Comparison of ENCODE assay signal across 29 cellular contexts in the genomic region with DNA sequence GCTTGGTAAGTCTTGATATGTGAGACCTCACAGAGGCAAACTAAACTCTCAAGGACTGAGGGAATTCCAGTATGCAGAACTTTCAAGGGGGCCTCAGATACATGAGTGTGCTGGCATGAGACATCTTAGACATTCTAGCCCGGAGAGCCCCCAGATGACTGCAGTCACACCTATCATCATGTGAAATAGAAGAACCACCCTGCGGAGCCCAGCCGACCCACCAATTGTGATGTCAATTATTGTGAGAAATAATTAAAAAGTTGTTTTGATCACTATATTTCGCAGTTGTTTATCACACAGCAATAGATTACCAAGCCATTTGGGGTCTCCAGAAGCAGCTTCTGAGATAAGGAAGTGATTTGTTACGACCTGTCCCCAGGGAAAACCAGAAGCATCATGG.
"Had no signal": no experiment of that assay in that cellular context is flagged by ENCODE, and none has a peak within 500 bp of the region (broad histone marks: within the 10 kb centered on the region; RNA-seq: fewer than 3 reads in every experiment).

No MANE protein-coding gene starts in this region.

- ATAC-seq: stimulated activated effector memory CD8-positive, alpha-beta T cell treated with anti-CD3 and anti-CD28 coated beads, Interleukin-12 subunit alpha, Interleukin-12 subunit beta, amount 100 ng/mL, for 72 hours; stimulated activated memory B cell treated with anti-CD40 and anti-IgM and Interleukin-4, amounts not matched to agents 10 μg/mL and 1 μg/mL and 100 μg/mL, for 72 hours; stimulated activated naive B cell treated with anti-CD40 and anti-IgM and Interleukin-4, amounts not matched to agents 10 μg/mL and 1 μg/mL and 100 μg/mL, for 72 hours; stimulated activated naive CD8-positive, alpha-beta T cell treated with anti-CD3 and anti-CD28 coated beads, Interleukin-15, amount 100 ng/mL, for 72 hours; stimulated activated naive CD8-positive, alpha-beta T cell treated with anti-CD3 and anti-CD28 coated beads, Interleukin-15, Interleukin-2, amounts not matched to agents 100 U/mL and 50 U/mL, for 24 hours; upper lobe of right lung had no signal

- H3K9me3 ChIP-seq: suprapubic skin, testis, thoracic aorta, thyroid gland, tibial artery, transverse colon, upper lobe of right lung, uterus, vagina had no signal

- H3K4me1 ChIP-seq: stomach, suprapubic skin, testis, thyroid gland, tibial artery, tibial nerve, transverse colon, upper lobe of left lung, upper lobe of right lung, uterus, vagina had no signal

- H3K27ac Mint-ChIP-seq: stimulated activated effector memory CD8-positive, alpha-beta T cell treated with anti-CD3 and anti-CD28 coated beads, Interleukin-12 subunit alpha, Interleukin-12 subunit beta, amount 100 ng/mL, for 72 hours; stimulated activated memory B cell treated with anti-CD40 and anti-IgM and Interleukin-4, amounts not matched to agents 10 μg/mL and 1 μg/mL and 100 μg/mL, for 72 hours; stimulated activated naive B cell treated with anti-CD40 and anti-IgM and Interleukin-4, amounts not matched to agents 10 μg/mL and 1 μg/mL and 100 μg/mL, for 72 hours; stimulated activated naive CD8-positive, alpha-beta T cell treated with anti-CD3 and anti-CD28 coated beads, Interleukin-15, Interleukin-2, amounts not matched to agents 100 ng/mL and 50 ng/mL, for 24 hours; type B pancreatic cell had no signal

- FAIRE-seq: urothelium cell line had no signal

- DNase-seq: stimulated activated CD4-positive, alpha-beta T cell treated with anti-CD3 and anti-CD28 coated beads, Interleukin-2, amount 100 ng/mL, for 48 hours; stimulated activated CD4-positive, alpha-beta T cell treated with anti-CD3 and anti-CD28 coated beads, Interleukin-4, amount 100 ng/mL, for 1 hour; stimulated activated CD4-positive, alpha-beta T cell treated with anti-CD3 and anti-CD28 coated beads, Interleukin-4, amount 100 ng/mL, for 24 hours; stimulated activated CD4-positive, alpha-beta T cell treated with anti-CD3 and anti-CD28 coated beads, Interleukin-4, amount 100 ng/mL, for 4 hours; stimulated activated CD8-positive, alpha-beta memory T cell treated with anti-CD3 and anti-CD28 coated beads, Interleukin-4, amount 100 ng/mL, for 48 hours; stimulated activated naive B cell treated with anti-CD40 and anti-IgM and Interleukin-4, amounts not matched to agents 10 μg/mL and 1 μg/mL and 100 μg/mL, for 72 hours; stimulated activated naive CD4-positive, alpha-beta T cell; stimulated activated naive CD4-positive, alpha-beta T cell treated with Interleukin-2 at 50 U/mL for 16 hours; stimulated activated naive CD8-positive, alpha-beta T cell treated with anti-CD3 and anti-CD28 coated beads, Interleukin-15, amount 100 ng/mL, for 72 hours; stimulated activated naive CD8-positive, alpha-beta T cell treated with anti-CD3 and anti-CD28 coated beads, Interleukin-15, Interleukin-2, amounts not matched to agents 100 U/mL and 50 U/mL, for 24 hours; stomach; substantia nigra; testis; thyroid gland; tibial artery; transverse colon; trophoblast cell; upper lobe of left lung; upper lobe of right lung; uterus had no signal

- H3K9me3 Mint-ChIP-seq: stimulated activated effector memory CD8-positive, alpha-beta T cell treated with anti-CD3 and anti-CD28 coated beads, Interleukin-12 subunit alpha, Interleukin-12 subunit beta, amount 100 ng/mL, for 72 hours; stimulated activated memory B cell treated with anti-CD40 and anti-IgM and Interleukin-4, amounts not matched to agents 10 μg/mL and 1 μg/mL and 100 μg/mL, for 72 hours; stimulated activated naive B cell treated with anti-CD40 and anti-IgM and Interleukin-4, amounts not matched to agents 10 μg/mL and 1 μg/mL and 100 μg/mL, for 72 hours; type B pancreatic cell had no signal

- H3K27me3 Mint-ChIP-seq: stimulated activated memory B cell treated with anti-CD40 and anti-IgM and Interleukin-4, amounts not matched to agents 10 μg/mL and 1 μg/mL and 100 μg/mL, for 72 hours; stimulated activated naive B cell treated with anti-CD40 and anti-IgM and Interleukin-4, amounts not matched to agents 10 μg/mL and 1 μg/mL and 100 μg/mL, for 72 hours; stimulated activated naive CD8-positive, alpha-beta T cell treated with anti-CD3 and anti-CD28 coated beads, Interleukin-15, amount 100 ng/mL, for 72 hours; stimulated activated naive CD8-positive, alpha-beta T cell treated with anti-CD3 and anti-CD28 coated beads, Interleukin-15, Interleukin-2, amounts not matched to agents 100 ng/mL and 50 ng/mL, for 24 hours; type B pancreatic cell had no signal

- H3K4me3 Mint-ChIP-seq: stimulated activated effector memory CD8-positive, alpha-beta T cell treated with anti-CD3 and anti-CD28 coated beads, Interleukin-12 subunit alpha, Interleukin-12 subunit beta, amount 100 ng/mL, for 72 hours; stimulated activated memory B cell treated with anti-CD40 and anti-IgM and Interleukin-4, amounts not matched to agents 10 μg/mL and 1 μg/mL and 100 μg/mL, for 72 hours; stimulated activated naive B cell treated with anti-CD40 and anti-IgM and Interleukin-4, amounts not matched to agents 10 μg/mL and 1 μg/mL and 100 μg/mL, for 72 hours; stimulated activated naive CD8-positive, alpha-beta T cell treated with anti-CD3 and anti-CD28 coated beads, Interleukin-15, amount 100 ng/mL, for 72 hours; stimulated activated naive CD8-positive, alpha-beta T cell treated with anti-CD3 and anti-CD28 coated beads, Interleukin-15, Interleukin-2, amounts not matched to agents 100 ng/mL and 50 ng/mL, for 24 hours; type B pancreatic cell had no signal

- H3K4me3 ChIP-seq: stomach, suprapubic skin, testis, thoracic aorta, thyroid gland, tibial artery, tibial nerve, transverse colon, upper lobe of left lung, upper lobe of right lung, uterus, vagina had no signal

- H3K36me3 Mint-ChIP-seq: type B pancreatic cell had no signal

- H3K27ac ChIP-seq: stomach, suprapubic skin, testis, thoracic aorta, thyroid gland, tibial artery, tibial nerve, transverse colon, upper lobe of left lung, upper lobe of right lung, uterus, vagina had no signal

- H3K36me3 ChIP-seq: stomach, suprapubic skin, thoracic aorta, thyroid gland, tibial artery, tibial nerve, transverse colon, upper lobe of left lung, upper lobe of right lung, uterus, vagina had no signal

- H3K27me3 ChIP-seq: stomach, suprapubic skin, testis, thyroid gland, tibial artery, tibial nerve, transverse colon, upper lobe of left lung, upper lobe of right lung, uterus, vagina had no signal
